Comparison of ENCODE assay signal across 1 cellular context in genomic region chr3:122689587-122689986, GRCh38.
TF ChIP-seq lines count a peak whose summit lies in the region.

No MANE protein-coding gene starts in this region.

TF ChIP-seq in K562, 482 proteins besides CTCF, POLR2A, EP300 and RAD21:
- TF ChIP-seq ZBTB7A (IDR thresholded peaks at IDR 0.05; ENCODE audit: borderline replicate concordance, control insufficient read depth, low read depth, low read length) (no peak), SNIP1 (IDR thresholded peaks at IDR 0.05; ENCODE audit: low read depth) (no peak), ZNF354B (CRISPR knock-in tag; IDR thresholded peaks at IDR 0.05) (no peak), ASH1L (IDR thresholded peaks at IDR 0.05; ENCODE audit: borderline replicate concordance, low read depth, partially characterized antibody) (no peak), SIX5 (IDR thresholded peaks at IDR 0.05; ENCODE audit: borderline replicate concordance in 1 of 2, insufficient read depth in 1 of 2, low read depth in 1 of 2, low read length in 2 of 2) (no peak), ZNF586 (CRISPR knock-in tag; conservative IDR thresholded peaks at IDR 0.05) (no peak), SMAD1 (IDR thresholded peaks at IDR 0.05; ENCODE audit: low read depth, low read length, partially characterized antibody) (no peak), JUND (IDR thresholded peaks at IDR 0.05; ENCODE audit: borderline replicate concordance, low read depth, low read length) (peak; percentile 65), JUND (tag; IDR thresholded peaks at IDR 0.05; ENCODE audit: borderline replicate concordance, low read depth, low read length) (no peak), U2AF1 (optimal IDR thresholded peaks at IDR 0.05; ENCODE audit: low read depth, low read length) (no peak), SRSF3 (IDR thresholded peaks at IDR 0.05; ENCODE audit: insufficient read depth, low read length) (no peak), FOSL1 (tag; conservative IDR thresholded peaks at IDR 0.05) (peak; percentile 88), HDAC2 (IDR thresholded peaks at IDR 0.05) (no peak), ZNF398 (CRISPR knock-in tag; IDR thresholded peaks at IDR 0.05) (no peak), JUN (IDR thresholded peaks at IDR 0.05; ENCODE audit: borderline replicate concordance, low read depth, low read length) (0 out of 2 replicates have a peak, but pooled peaks have one; percentile 16), JUN (CRISPR knock-in tag; IDR thresholded peaks at IDR 0.05; ENCODE audit: borderline replicate concordance) (no peak), TCF15 (CRISPR knock-in tag; IDR thresholded peaks at IDR 0.05) (no peak), ERF (CRISPR knock-in tag; IDR thresholded peaks at IDR 0.05) (no peak), CEBPB (tag; IDR thresholded peaks at IDR 0.05) (no peak), HNRNPUL1 (IDR thresholded peaks at IDR 0.05; ENCODE audit: low read length) (no peak), TBP (optimal IDR thresholded peaks at IDR 0.05; ENCODE audit: low read depth, low read length) (no peak), MBD2 (IDR thresholded peaks at IDR 0.05; ENCODE audit: borderline replicate concordance, low read depth) (no peak), GATA2 (CRISPR knock-in tag; IDR thresholded peaks at IDR 0.05) (no peak), SMAD2 (IDR thresholded peaks at IDR 0.05; ENCODE audit: low read depth, low read length) (no peak), SOX6 (IDR thresholded peaks at IDR 0.05) (no peak), ESRRA (IDR thresholded peaks at IDR 0.05; ENCODE audit: borderline replicate concordance, low read depth) (no peak), ATF7 (IDR thresholded peaks at IDR 0.05) (no peak), ILF3 (IDR thresholded peaks at IDR 0.05; ENCODE audit: borderline replicate concordance) (no peak), ZNF764 (CRISPR knock-in tag; IDR thresholded peaks at IDR 0.05; ENCODE audit: low read depth) (no peak), MECOM (CRISPR knock-in tag; IDR thresholded peaks at IDR 0.05) (no peak), LARP7 (IDR thresholded peaks at IDR 0.05) (no peak), SMARCE1 (IDR thresholded peaks at IDR 0.05) (0 out of 2 replicates have a peak, but pooled peaks have one; percentile 27), ZFX (CRISPR knock-in tag; IDR thresholded peaks at IDR 0.05) (no peak), NCOA1 (IDR thresholded peaks at IDR 0.05; ENCODE audit: low read depth) (no peak), HNRNPL (IDR thresholded peaks at IDR 0.05; ENCODE audit: low read depth, low read length) (no peak), NFRKB (IDR thresholded peaks at IDR 0.05; ENCODE audit: low read depth) (no peak), ARID1B (IDR thresholded peaks at IDR 0.05) (0 out of 2 replicates have a peak, but pooled peaks have one; percentile 33), ATF3 (IDR thresholded peaks at IDR 0.05) (peak; percentile 30; the same call in 1 of the 2 replicates), ATF3 (CRISPR knock-in tag; conservative IDR thresholded peaks at IDR 0.05) (no peak), MXI1 (IDR thresholded peaks at IDR 0.05; ENCODE audit: low read depth, low read length) (no peak)
- TF ChIP-seq, protein P1, sequence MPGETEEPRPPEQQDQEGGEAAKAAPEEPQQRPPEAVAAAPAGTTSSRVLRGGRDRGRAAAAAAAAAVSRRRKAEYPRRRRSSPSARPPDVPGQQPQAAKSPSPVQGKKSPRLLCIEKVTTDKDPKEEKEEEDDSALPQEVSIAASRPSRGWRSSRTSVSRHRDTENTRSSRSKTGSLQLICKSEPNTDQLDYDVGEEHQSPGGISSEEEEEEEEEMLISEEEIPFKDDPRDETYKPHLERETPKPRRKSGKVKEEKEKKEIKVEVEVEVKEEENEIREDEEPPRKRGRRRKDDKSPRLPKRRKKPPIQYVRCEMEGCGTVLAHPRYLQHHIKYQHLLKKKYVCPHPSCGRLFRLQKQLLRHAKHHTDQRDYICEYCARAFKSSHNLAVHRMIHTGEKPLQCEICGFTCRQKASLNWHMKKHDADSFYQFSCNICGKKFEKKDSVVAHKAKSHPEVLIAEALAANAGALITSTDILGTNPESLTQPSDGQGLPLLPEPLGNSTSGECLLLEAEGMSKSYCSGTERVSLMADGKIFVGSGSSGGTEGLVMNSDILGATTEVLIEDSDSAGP (CRISPR knock-in tag; IDR thresholded peaks at IDR 0.05) = no peak
- TF ChIP-seq, protein P2, sequence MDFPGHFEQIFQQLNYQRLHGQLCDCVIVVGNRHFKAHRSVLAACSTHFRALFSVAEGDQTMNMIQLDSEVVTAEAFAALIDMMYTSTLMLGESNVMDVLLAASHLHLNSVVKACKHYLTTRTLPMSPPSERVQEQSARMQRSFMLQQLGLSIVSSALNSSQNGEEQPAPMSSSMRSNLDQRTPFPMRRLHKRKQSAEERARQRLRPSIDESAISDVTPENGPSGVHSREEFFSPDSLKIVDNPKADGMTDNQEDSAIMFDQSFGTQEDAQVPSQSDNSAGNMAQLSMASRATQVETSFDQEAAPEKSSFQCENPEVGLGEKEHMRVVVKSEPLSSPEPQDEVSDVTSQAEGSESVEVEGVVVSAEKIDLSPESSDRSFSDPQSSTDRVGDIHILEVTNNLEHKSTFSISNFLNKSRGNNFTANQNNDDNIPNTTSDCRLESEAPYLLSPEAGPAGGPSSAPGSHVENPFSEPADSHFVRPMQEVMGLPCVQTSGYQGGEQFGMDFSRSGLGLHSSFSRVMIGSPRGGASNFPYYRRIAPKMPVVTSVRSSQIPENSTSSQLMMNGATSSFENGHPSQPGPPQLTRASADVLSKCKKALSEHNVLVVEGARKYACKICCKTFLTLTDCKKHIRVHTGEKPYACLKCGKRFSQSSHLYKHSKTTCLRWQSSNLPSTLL (IDR thresholded peaks at IDR 0.05) = no peak
TF ChIP-seq in K562: peak in this region for 6.
